ENCODE assay signal across 1 cellular context in the genomic region with DNA sequence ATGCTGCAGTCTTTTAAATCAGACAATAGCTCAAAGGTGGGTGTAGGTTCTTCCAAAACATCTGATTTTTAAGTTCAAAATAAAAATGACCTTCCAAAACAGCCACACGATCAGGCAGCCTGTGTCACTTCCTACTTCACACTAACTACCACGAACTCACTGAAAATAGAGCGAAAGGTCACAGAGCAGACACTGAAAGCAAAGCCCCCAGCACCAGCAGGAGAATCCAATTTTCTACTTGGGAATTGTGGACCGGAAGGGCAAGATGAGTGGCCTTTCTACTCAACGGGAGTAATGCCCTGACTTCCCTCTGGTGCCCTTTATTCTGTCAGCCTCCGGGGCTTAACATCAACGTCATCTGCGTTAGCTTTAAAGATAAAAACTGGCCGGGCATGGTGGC.
TF ChIP-seq lines count a peak whose summit lies in the region.

No MANE protein-coding gene starts in this region.

TF ChIP-seq in WTC11, 78 proteins besides CTCF, POLR2A, EP300 and RAD21 (continued from another document):
- TF ChIP-seq, protein P1, sequence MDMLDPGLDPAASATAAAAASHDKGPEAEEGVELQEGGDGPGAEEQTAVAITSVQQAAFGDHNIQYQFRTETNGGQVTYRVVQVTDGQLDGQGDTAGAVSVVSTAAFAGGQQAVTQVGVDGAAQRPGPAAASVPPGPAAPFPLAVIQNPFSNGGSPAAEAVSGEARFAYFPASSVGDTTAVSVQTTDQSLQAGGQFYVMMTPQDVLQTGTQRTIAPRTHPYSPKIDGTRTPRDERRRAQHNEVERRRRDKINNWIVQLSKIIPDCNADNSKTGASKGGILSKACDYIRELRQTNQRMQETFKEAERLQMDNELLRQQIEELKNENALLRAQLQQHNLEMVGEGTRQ (CRISPR knock-in tag; IDR thresholded peaks at IDR 0.05), result no peak
- TF ChIP-seq, protein P2, sequence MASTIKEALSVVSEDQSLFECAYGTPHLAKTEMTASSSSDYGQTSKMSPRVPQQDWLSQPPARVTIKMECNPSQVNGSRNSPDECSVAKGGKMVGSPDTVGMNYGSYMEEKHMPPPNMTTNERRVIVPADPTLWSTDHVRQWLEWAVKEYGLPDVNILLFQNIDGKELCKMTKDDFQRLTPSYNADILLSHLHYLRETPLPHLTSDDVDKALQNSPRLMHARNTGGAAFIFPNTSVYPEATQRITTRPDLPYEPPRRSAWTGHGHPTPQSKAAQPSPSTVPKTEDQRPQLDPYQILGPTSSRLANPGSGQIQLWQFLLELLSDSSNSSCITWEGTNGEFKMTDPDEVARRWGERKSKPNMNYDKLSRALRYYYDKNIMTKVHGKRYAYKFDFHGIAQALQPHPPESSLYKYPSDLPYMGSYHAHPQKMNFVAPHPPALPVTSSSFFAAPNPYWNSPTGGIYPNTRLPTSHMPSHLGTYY (CRISPR knock-in tag; IDR thresholded peaks at IDR 0.05), result no peak
- no peak for TF ChIP-seq MYBL2 (CRISPR knock-in tag; IDR thresholded peaks at IDR 0.05)
- no peak for TF ChIP-seq CREM (CRISPR knock-in tag; IDR thresholded peaks at IDR 0.05)
